Comparison of ENCODE assay signal across 26 cellular contexts in genomic region chr9:105332471-105332870, GRCh38.
DNase-seq lines count a peak whose midpoint lies in the region; ATAC-seq and TF ChIP-seq lines count a peak whose summit lies in the region.
"Had no signal": no experiment of that assay in that cellular context is flagged by ENCODE, and none has a peak within 500 bp of the region (broad histone marks: within the 10 kb centered on the region; RNA-seq: fewer than 3 reads in every experiment).

No MANE protein-coding gene starts in this region.

- intact Hi-C loops in mammary epithelial cell (cut with micrococcal nuclease): no loop called here
- intact Hi-C loops in breast epithelium (cut with DNase I; ENCODE audit: low total_unique reads): no loop called here

- H3K4me1 ChIP-seq in mammary epithelial cell (ENCODE audit: insufficient read depth, low read length) (no peaks in the 10 kb centered on the region), breast epithelium (no peaks in the 10 kb centered on the region)
- H3K4me1 ChIP-seq: BE2C had no signal

- no peak overlapping the region for H2AFZ ChIP-seq in mammary epithelial cell (ENCODE audit: low read depth, low read length)

- CTCF ChIA-PET in mammary epithelial cell (lab: Charles Lee; ENCODE audit: low non-redundant PET) (no interaction called here), WTC11 (lab: Charles Lee) (no interaction called here)

- H3K27ac ChIP-seq in mammary epithelial cell (ENCODE audit: insufficient read depth, low read depth, low read length) (no peak overlapping the region), breast epithelium (peak overlapping the region in 1 of 2 donors; percentile 14)
- H3K27ac ChIP-seq: 22Rv1 had no signal

- TF ChIP-seq CTCF in mammary epithelial cell (conservative IDR thresholded peaks at IDR 0.05 in 1 of 2, IDR thresholded peaks at IDR 0.05 in 1 of 2; ENCODE audit: extremely low read depth in 1 of 2, insufficient read depth in 1 of 2, low read depth in 1 of 2, low read length in 2 of 2) (no peak), breast epithelium (IDR thresholded peaks at IDR 0.05) (no peak), WTC11 (IDR thresholded peaks at IDR 0.05) (no peak)

- H3K4me2 ChIP-seq in mammary epithelial cell (ENCODE audit: insufficient read depth, low read depth, low read length): no peak overlapping the region

- H3K4me1 Mint-ChIP-seq in WTC11: peaks cover 14% of the 10 kb centered on the region
- H3K4me1 Mint-ChIP-seq in activated naive CD8-positive, alpha-beta T cell treated with anti-CD3 and anti-CD28 coated beads for 36 hours: peaks cover 2% of the 10 kb centered on the region

- DNase-seq in mammary epithelial cell (peak; percentile 11), breast epithelium (ENCODE audit: low spot score in 2 of 2) (no peak), WTC11 (ENCODE audit: low spot score) (no peak), fibroblast of peridontal ligament (ENCODE audit: extremely low read depth) (peak; percentile 77), stromal cell of bone marrow (ENCODE audit: low read depth) (peak; percentile 80), NCI-H1694 (lab: John Stamatoyannopoulos, UW) (no peak)
- no peak for DNase-seq in activated naive CD8-positive, alpha-beta T cell treated with anti-CD3 and anti-CD28 coated beads for 36 hours
- no peak for DNase-seq in stimulated activated naive CD4-positive, alpha-beta T cell treated with Interleukin-2 at 50 U/mL for 16 hours (lab: John Stamatoyannopoulos, UW)
- DNase-seq: activated B cell treated with CpG ODN at 0.5 μM for 24 hours; activated naive CD4-positive, alpha-beta T cell treated with anti-CD3 and anti-CD28 coated beads, Interleukin-2, amount 50 U/mL, for 16 hours; activated T-cell treated with anti-CD3 and anti-CD28 coated beads, Interleukin-2, amount 50 U/mL, for 48 hours; BE2C; DMS53; effector memory CD4-positive, alpha-beta T cell; H7; KBM-7; mesendoderm; NCI-H2171 treated with DMSO at 0.1 percent for 48 hours; NCI-H526 treated with DMSO at 0.1 percent for 48 hours; occipital lobe; retina; T-helper 9 cell had no signal

- in situ Hi-C loops in mammary epithelial cell (cut with MboI; ENCODE audit: low sequenced_read_pairs in 2 of 2): no loop called here

- H3K27me3 ChIP-seq in mammary epithelial cell (ENCODE audit: insufficient read depth, low read length): no peaks in the 10 kb centered on the region
- H3K27me3 ChIP-seq in breast epithelium: no peaks in the 10 kb centered on the region
- H3K27me3 ChIP-seq: BE2C had no signal

- peaks cover 2% of the 10 kb centered on the region for H3K36me3 ChIP-seq in mammary epithelial cell (ENCODE audit: insufficient read depth, low read length)
- H3K36me3 ChIP-seq in breast epithelium: peaks cover 5% of the 10 kb centered on the region
- H3K36me3 ChIP-seq: BE2C had no signal

- H3K9me3 ChIP-seq in mammary epithelial cell (replicated peaks; ENCODE audit: insufficient read depth, low read length): no peaks in the 10 kb centered on the region
- H3K9me3 ChIP-seq in breast epithelium: no peaks in the 10 kb centered on the region
- H3K9me3 ChIP-seq: BE2C had no signal

- no peak overlapping the region for H3K4me3 ChIP-seq in mammary epithelial cell (replicated peaks in 1 of 3; ENCODE audit: insufficient read depth in 1 of 3, low read depth in 2 of 3, low read length in 3 of 3)
- H3K4me3 ChIP-seq in breast epithelium: no peak overlapping the region

- H4K20me1 ChIP-seq in mammary epithelial cell (ENCODE audit: insufficient read depth, low read length): no peaks in the 10 kb centered on the region

- TF ChIP-seq POLR2A in breast epithelium (IDR thresholded peaks at IDR 0.05): no peak

- no peaks in the 10 kb centered on the region for H3K9me3 Mint-ChIP-seq in WTC11
- no peaks in the 10 kb centered on the region for H3K9me3 Mint-ChIP-seq in activated naive CD8-positive, alpha-beta T cell treated with anti-CD3 and anti-CD28 coated beads for 36 hours
- H3K9me3 Mint-ChIP-seq: activated B cell treated with CpG ODN at 0.5 μM for 24 hours, type B pancreatic cell had no signal

- H3K27ac Mint-ChIP-seq in WTC11: peak overlapping the region; percentile 21; the same call in 1 of the 2 replicates
- H3K27ac Mint-ChIP-seq in activated naive CD8-positive, alpha-beta T cell treated with anti-CD3 and anti-CD28 coated beads for 36 hours: no peak overlapping the region
- H3K27ac Mint-ChIP-seq: activated B cell treated with CpG ODN at 0.5 μM for 24 hours, type B pancreatic cell had no signal

- no peak overlapping the region for H3K4me3 Mint-ChIP-seq in WTC11
- H3K4me3 Mint-ChIP-seq in activated naive CD8-positive, alpha-beta T cell treated with anti-CD3 and anti-CD28 coated beads for 36 hours: no peak overlapping the region
- H3K4me3 Mint-ChIP-seq: activated B cell treated with CpG ODN at 0.5 μM for 24 hours, type B pancreatic cell had no signal

- no peaks in the 10 kb centered on the region for H3K27me3 Mint-ChIP-seq in WTC11 (ENCODE audit: low read depth)
- no peaks in the 10 kb centered on the region for H3K27me3 Mint-ChIP-seq in activated naive CD8-positive, alpha-beta T cell treated with anti-CD3 and anti-CD28 coated beads for 36 hours
- H3K27me3 Mint-ChIP-seq: activated B cell treated with CpG ODN at 0.5 μM for 24 hours, type B pancreatic cell had no signal

- H3K36me3 Mint-ChIP-seq in WTC11: peaks cover 14% of the 10 kb centered on the region
- H3K36me3 Mint-ChIP-seq in activated naive CD8-positive, alpha-beta T cell treated with anti-CD3 and anti-CD28 coated beads for 36 hours: peaks cover 11% of the 10 kb centered on the region

- no TSS peak for BruUV-seq in mammary epithelial cell (replicated peaks; lab: Mats Ljungman, UMichigan)

- dilution Hi-C loops in mammary epithelial cell (cut with HindIII; ENCODE audit: low sequenced_read_pairs): no loop called here

- H3K79me2 ChIP-seq in mammary epithelial cell (ENCODE audit: insufficient read depth, low read length): no peaks in the 10 kb centered on the region

- WGBS in mammary epithelial cell (ENCODE audit: low coverage, missing lambda C conversion rate): 68% methylated on average over 2 of the region's 2 CpGs

- H3K9ac ChIP-seq in mammary epithelial cell (ENCODE audit: insufficient read depth, low read length): no peak overlapping the region

- ATAC-seq in WTC11: no peak
- ATAC-seq: esophagus mucosa, Right ventricle myocardium inferior had no signal

- POLR2A ChIA-PET in WTC11 (lab: Charles Lee): interaction anchor here (0.7 kb wide), 1 partner anchor 735 kb away, joined by 5 read pairs; no protein-coding TSS in a partner anchor

TF ChIP-seq in WTC11, 78 proteins besides CTCF, POLR2A, EP300 and RAD21 (continues in another document):
- TF ChIP-seq CDX4 (CRISPR knock-in tag; IDR thresholded peaks at IDR 0.05; ENCODE audit: borderline replicate concordance): no peak
- TF ChIP-seq ZSCAN18 (CRISPR knock-in tag; IDR thresholded peaks at IDR 0.05): no peak
- TF ChIP-seq CREB1 (CRISPR knock-in tag; IDR thresholded peaks at IDR 0.05): no peak
- TF ChIP-seq ATF2 (CRISPR knock-in tag; IDR thresholded peaks at IDR 0.05; ENCODE audit: borderline replicate concordance, low read depth): no peak
- TF ChIP-seq USF1 (CRISPR knock-in tag; IDR thresholded peaks at IDR 0.05): no peak
- no peak for TF ChIP-seq ZNF219 (CRISPR knock-in tag; IDR thresholded peaks at IDR 0.05; ENCODE audit: borderline replicate concordance)
- TF ChIP-seq E2F1 (CRISPR knock-in tag; IDR thresholded peaks at IDR 0.05): no peak
- no peak for TF ChIP-seq ZNF138 (CRISPR knock-in tag; conservative IDR thresholded peaks at IDR 0.05)
- no peak for TF ChIP-seq ZNF232 (CRISPR knock-in tag; IDR thresholded peaks at IDR 0.05)
- TF ChIP-seq NR2C2 (CRISPR knock-in tag; IDR thresholded peaks at IDR 0.05): no peak

Comparison
In these comparisons a context has a peak if more than half of its experiments do, and no peak if none do; other contexts are left out.
1. DNase-seq: peak in mammary epithelial cell (single experiment), fibroblast of peridontal ligament (single experiment) and stromal cell of bone marrow (single experiment); none in breast epithelium (0 of 2), WTC11 (single experiment), activated naive CD8-positive, alpha-beta T cell treated with anti-CD3 and anti-CD28 coated beads for 36 hours (single experiment), NCI-H1694 (single experiment) and stimulated activated naive CD4-positive, alpha-beta T cell treated with Interleukin-2 at 50 U/mL for 16 hours (single experiment).